In genomic region chr19:6109947-6110346, GRCh38 we compare ENCODE assay signal across 8 cellular contexts. TPM values are rescaled to one million over a fixed set of nuclear protein-coding genes. Genes with fewer than 3 reads are reported as not detected.
A peak's percentile ranks its signal among the peaks of the same experiment; 100 is the strongest.
DNase-seq lines count a peak whose midpoint lies in the region; ATAC-seq and TF ChIP-seq lines count a peak whose summit lies in the region.

No MANE protein-coding gene starts in this region.

- peaks cover 17% of the 10 kb centered on the region for H3K27me3 Mint-ChIP-seq in stimulated activated naive CD8-positive, alpha-beta T cell treated with anti-CD3 and anti-CD28 coated beads, Interleukin-15, Interleukin-2, amounts not matched to agents 100 ng/mL and 50 ng/mL, for 24 hours
- H3K27me3 Mint-ChIP-seq in mesothelial cell of epicardium (ENCODE audit: low read depth): peaks cover 32% of the 10 kb centered on the region

- no peaks in the 10 kb centered on the region for H3K9me3 Mint-ChIP-seq in stimulated activated naive CD8-positive, alpha-beta T cell treated with anti-CD3 and anti-CD28 coated beads, Interleukin-15, Interleukin-2, amounts not matched to agents 100 ng/mL and 50 ng/mL, for 24 hours
- H3K9me3 Mint-ChIP-seq in mesothelial cell of epicardium: no peaks in the 10 kb centered on the region

- H3K27ac ChIP-seq in breast epithelium (peak overlapping the region; percentile 83 to 87), aorta (ENCODE audit: low read depth in 1 of 2, low read length in 2 of 2) (peak overlapping the region; percentile 95 to 99), caudate nucleus (ENCODE audit: low read depth, low read length) (no peak overlapping the region)

- peak overlapping the region; percentile 92 for H3K4me3 Mint-ChIP-seq in stimulated activated naive CD8-positive, alpha-beta T cell treated with anti-CD3 and anti-CD28 coated beads, Interleukin-15, Interleukin-2, amounts not matched to agents 100 ng/mL and 50 ng/mL, for 24 hours
- H3K4me3 Mint-ChIP-seq in mesothelial cell of epicardium: peak overlapping the region; percentile 79

- 0 to 1% methylated on average over 34 to 38 of the region's 38 CpGs for WGBS in aorta, 2 donors

- H3K27me3 ChIP-seq in breast epithelium: no peaks in the 10 kb centered on the region
- no peaks in the 10 kb centered on the region for H3K27me3 ChIP-seq in aorta (ENCODE audit: control insufficient read depth in 1 of 2, insufficient read depth in 2 of 2, low read length in 1 of 2)

- no peak for ATAC-seq in stimulated activated naive CD8-positive, alpha-beta T cell treated with anti-CD3 and anti-CD28 coated beads, Interleukin-15, Interleukin-2, amounts not matched to agents 100 U/mL and 50 U/mL, for 24 hours
- no peak for ATAC-seq in aorta (ENCODE audit: low FRiP score)

- peak overlapping the region; percentile 78 for H3K4me3 ChIP-seq in breast epithelium
- peak overlapping the region; percentile 6 to 79 for H3K4me3 ChIP-seq in aorta (ENCODE audit: low read length in 2 of 2)

- no peaks in the 10 kb centered on the region for H3K9me3 ChIP-seq in breast epithelium
- H3K9me3 ChIP-seq in aorta (ENCODE audit: control insufficient read depth, low read length): no peaks in the 10 kb centered on the region

- DNase-seq in stimulated activated naive CD8-positive, alpha-beta T cell treated with anti-CD3 and anti-CD28 coated beads, Interleukin-15, Interleukin-2, amounts not matched to agents 100 U/mL and 50 U/mL, for 24 hours: no peak
- no peak for DNase-seq in breast epithelium (ENCODE audit: low spot score in 2 of 2)
- DNase-seq in mesothelial cell of epicardium (ENCODE audit: low spot score in 2 of 2, unreplicated experiment in 2 of 2): no peak
- no peak for DNase-seq in aorta
- DNase-seq in caudate nucleus (lab: John Stamatoyannopoulos, UW): no peak
- no peak for DNase-seq in cerebellum (ENCODE audit: low spot score)
- DNase-seq in NCI-H526 (lab: John Stamatoyannopoulos, UW): no peak

- TF ChIP-seq POLR2A in breast epithelium (IDR thresholded peaks at IDR 0.05): no peak

- no peak for TF ChIP-seq CTCF in breast epithelium (IDR thresholded peaks at IDR 0.05)
- no peak for TF ChIP-seq CTCF in mesothelial cell of epicardium (IDR thresholded peaks at IDR 0.05; ENCODE audit: unreplicated experiment)

- H3K4me1 ChIP-seq in breast epithelium (peaks cover 0 to 9% of the 10 kb centered on the region in 2 donors), aorta (ENCODE audit: control insufficient read depth in 1 of 2, insufficient read depth in 2 of 2, low read length in 2 of 2) (no peaks in the 10 kb centered on the region)

- no peak overlapping the region for H3K27ac Mint-ChIP-seq in stimulated activated naive CD8-positive, alpha-beta T cell treated with anti-CD3 and anti-CD28 coated beads, Interleukin-15, Interleukin-2, amounts not matched to agents 100 ng/mL and 50 ng/mL, for 24 hours
- no peak overlapping the region for H3K27ac Mint-ChIP-seq in mesothelial cell of epicardium

- peaks cover 24% of the 10 kb centered on the region for H3K4me1 Mint-ChIP-seq in stimulated activated naive CD8-positive, alpha-beta T cell treated with anti-CD3 and anti-CD28 coated beads, Interleukin-15, Interleukin-2, amounts not matched to agents 100 ng/mL and 50 ng/mL, for 24 hours (ENCODE audit: low read depth)
- peaks cover 19% of the 10 kb centered on the region for H3K4me1 Mint-ChIP-seq in mesothelial cell of epicardium

- no peaks in the 10 kb centered on the region for H3K36me3 Mint-ChIP-seq in stimulated activated naive CD8-positive, alpha-beta T cell treated with anti-CD3 and anti-CD28 coated beads, Interleukin-15, Interleukin-2, amounts not matched to agents 100 ng/mL and 50 ng/mL, for 24 hours (ENCODE audit: low read depth)
- H3K36me3 Mint-ChIP-seq in mesothelial cell of epicardium: no peaks in the 10 kb centered on the region

- intact Hi-C loops in breast epithelium (cut with DNase I; ENCODE audit: low total_unique reads) (loop anchor here (5.0 kb wide), 1 partner anchor 48 kb away; no protein-coding TSS in a partner anchor), aorta (cut with DNase I) (loop anchor here (2.0 to 10.0 kb wide), 5 partner anchors 17 to 165 kb away; partner anchors contain the start of gene MLLT1 (in 1 of the 2))

- H3K36me3 ChIP-seq in breast epithelium (no peaks in the 10 kb centered on the region), aorta (ENCODE audit: control insufficient read depth in 1 of 2, insufficient read depth in 2 of 2, low read length in 1 of 2) (no peaks in the 10 kb centered on the region)

RNA-seq across cellular contexts. Expression of gene RFX2, which starts 0.4 kb away (rescaled TPM):
- 10 to 100 TPM in 1 of 3 donors, 1 to 10 TPM in 2; 6.1 to 16.2 (median 9.2) TPM for total RNA-seq in breast epithelium
- 6.5 to 8.4 TPM (median 7.3 TPM) in 3 replicates for total RNA-seq in mesothelial cell of epicardium
- 10 to 100 TPM; 16.6 to 26.1 TPM for total RNA-seq in aorta
- polyA plus RNA-seq in aorta: 10 to 100 TPM in 1 of 2 donors, 1 to 10 TPM in 1; 6.5 to 12.6 TPM
- total RNA-seq in cerebellum: 11.4 TPM

RNA-seq across cellular contexts. Expression of gene ACSBG2, which starts 25.5 kb away (rescaled TPM):
- total RNA-seq in breast epithelium (under 1 TPM in 2 of 3 donors, not detected in 1; 0.16 to 0.33 TPM), mesothelial cell of epicardium (not detected in 3 replicates), aorta (not detected), cerebellum (not detected)
- 1 to 10 TPM in 1 of 2 donors, not detected in 1; 1.5 TPM for polyA plus RNA-seq in aorta
